In the genomic region with DNA sequence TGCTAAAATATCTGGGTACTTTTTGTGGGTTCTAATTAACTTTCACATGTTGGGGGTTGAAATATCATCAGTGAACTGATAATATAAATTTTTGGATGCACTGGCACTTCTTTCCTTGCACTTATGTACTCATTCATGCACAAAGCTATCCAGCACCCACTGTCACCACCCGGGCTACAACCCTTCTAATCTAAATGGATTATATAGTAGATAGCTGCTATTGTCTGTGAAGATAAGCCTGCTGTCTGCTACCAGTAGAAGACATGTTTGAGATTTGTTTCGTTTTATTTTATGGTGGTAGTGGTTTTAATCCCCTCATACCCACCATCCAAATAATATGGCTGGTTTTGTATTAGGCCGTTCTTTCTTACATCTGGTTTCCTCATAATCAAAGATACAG, we compare ENCODE assay signal across 30 cellular contexts.
"Had no signal": no experiment of that assay in that cellular context is flagged by ENCODE, and none has a peak within 500 bp of the region (broad histone marks: within the 10 kb centered on the region; RNA-seq: fewer than 3 reads in every experiment).

No MANE protein-coding gene starts in this region.

- ATAC-seq: activated CD4-positive, alpha-beta T cell treated with anti-CD3 and anti-CD28 coated beads for 36 hours; activated CD8-positive, alpha-beta memory T cell treated with anti-CD3 and anti-CD28 coated beads, Interleukin-2, amount 10 ng/mL, durations not matched to agents 7 days and 5 days; activated CD8-positive, alpha-beta T cell treated with anti-CD3 and anti-CD28 coated beads, Interleukin-2, amount 10 ng/mL, durations not matched to agents 7 days and 5 days; activated naive CD8-positive, alpha-beta T cell treated with anti-CD3 and anti-CD28 coated beads, Interleukin-2, amount 50 U/mL, for 24 hours; body of pancreas; effector memory CD8-positive, alpha-beta T cell; foreskin keratinocyte; gastrocnemius medialis; heart right ventricle; T-helper 17 cell had no signal

- H3K9me3 ChIP-seq: adrenal gland, body of pancreas, esophagus muscularis mucosa, gastrocnemius medialis, heart right ventricle had no signal

- DNase-seq: activated CD4-positive, alpha-beta memory T cell treated with anti-CD3 and anti-CD28 coated beads for 36 hours; activated CD4-positive, alpha-beta T cell treated with anti-CD3 and anti-CD28 coated beads for 36 hours; activated CD4-positive, alpha-beta T cell treated with anti-CD3 and anti-CD28 coated beads, Interleukin-2, amount 10 ng/mL, durations not matched to agents 24 days and 14 days; activated CD4-positive, CD25-positive, alpha-beta regulatory T cell; activated CD4-positive, CD25-positive, alpha-beta regulatory T cell treated with anti-CD3 and anti-CD28 coated beads, Interleukin-2, amount 50 U/mL, for 72 hours; activated CD8-positive, alpha-beta memory T cell treated with anti-CD3 and anti-CD28 coated beads, Interleukin-2, amount 10 ng/mL, durations not matched to agents 7 days and 5 days; activated CD8-positive, alpha-beta memory T cell treated with anti-CD3 and anti-CD28 coated beads, Interleukin-2, amount 50 U/mL, for 4 hours; activated CD8-positive, alpha-beta T cell treated with anti-CD3 and anti-CD28 coated beads, Interleukin-2, amount 10 ng/mL, durations not matched to agents 7 days and 5 days; activated effector memory CD4-positive, alpha-beta T cell treated with anti-CD3 and anti-CD28 coated beads, Interleukin-2, amount 50 U/mL, for 16 hours; activated naive CD4-positive, alpha-beta T cell treated with anti-CD3 and anti-CD28 coated beads for 36 hours; activated naive CD8-positive, alpha-beta T cell treated with anti-CD3 and anti-CD28 coated beads for 36 hours; activated naive CD8-positive, alpha-beta T cell treated with anti-CD3 and anti-CD28 coated beads, Interleukin-2, amount 50 U/mL, for 24 hours; activated T-cell treated with anti-CD3 and anti-CD28 coated beads, Interleukin-2, amount 50 U/mL, for 1 hour; activated T-cell treated with anti-CD3 and anti-CD28 coated beads, Interleukin-2, amount 50 U/mL, for 48 hours; adrenal gland; amygdala; aorta; body of pancreas; caudate nucleus; cortex of kidney; dermis blood vessel endothelial cell; effector CD4-positive, alpha-beta T cell; effector memory CD8-positive, alpha-beta T cell; erythroblast; foreskin keratinocyte; gastrocnemius medialis; heart right ventricle; T-helper 17 cell; T1000 had no signal

- H3K27ac ChIP-seq: adrenal gland, body of pancreas, esophagus muscularis mucosa, foreskin keratinocyte, gastrocnemius medialis, heart right ventricle had no signal

- H3K4me3 ChIP-seq: adrenal gland, body of pancreas, esophagus muscularis mucosa, gastrocnemius medialis, heart right ventricle had no signal

- H3K36me3 ChIP-seq: adrenal gland, esophagus muscularis mucosa, gastrocnemius medialis, heart right ventricle had no signal

- H3K27me3 ChIP-seq: adrenal gland, body of pancreas, esophagus muscularis mucosa, foreskin keratinocyte, gastrocnemius medialis, heart right ventricle had no signal
